Comparison of ENCODE assay signal across 14 cellular contexts in genomic region chr20:60132162-60132826, GRCh38.
DNase-seq lines count a peak whose midpoint lies in the region; ATAC-seq and TF ChIP-seq lines count a peak whose summit lies in the region.
"Had no signal": no experiment of that assay in that cellular context is flagged by ENCODE, and none has a peak within 500 bp of the region (broad histone marks: within the 10 kb centered on the region; RNA-seq: fewer than 3 reads in every experiment).

No MANE protein-coding gene starts in this region.

- no peaks in the 10 kb centered on the region for H3K9me3 Mint-ChIP-seq in type B pancreatic cell
- H3K9me3 Mint-ChIP-seq: H9 had no signal

- TF ChIP-seq CTCF in epithelial cell of esophagus (IDR thresholded peaks at IDR 0.05; ENCODE audit: insufficient read depth, low read depth, low read length, missing control alignments) (no peak), type B pancreatic cell (conservative IDR thresholded peaks at IDR 0.05) (no peak)

- no peak overlapping the region for H3K4me3 ChIP-seq in epithelial cell of esophagus (ENCODE audit: low read length)

- intact Hi-C loops in Right ventricle myocardium inferior (cut with DNase I) (no loop called here), cardiac septum (cut with DNase I) (no loop called here)

- TF ChIP-seq POLR2A in GM18505 (IDR thresholded peaks at IDR 0.05; ENCODE audit: borderline replicate concordance, extremely low read depth, insufficient read depth, insufficient read length), result no peak

- DNase-seq in Right ventricle myocardium inferior (ENCODE audit: missing footprints), result no peak
- DNase-seq in cardiac septum (ENCODE audit: low spot score), result no peak
- peak; percentile 37 for DNase-seq in M059J (ENCODE audit: low read depth)
- DNase-seq in epithelial cell of esophagus (ENCODE audit: low read depth), result peak; percentile 26
- DNase-seq in type B pancreatic cell (ENCODE audit: extremely low spot score, unreplicated experiment), result no peak
- no peak for DNase-seq in MV-4-11 (lab: John Stamatoyannopoulos, UW)
- DNase-seq in NCI-H187 (lab: John Stamatoyannopoulos, UW), result no peak
- DNase-seq: C1 segment of cervical spinal cord, H9, NCI-H1092, NCI-H146, NCI-H2081 treated with DMSO at 0.1 percent for 48 hours, NCI-H524 treated with DMSO at 0.1 percent for 48 hours had no signal

- no peaks in the 10 kb centered on the region for H3K4me1 Mint-ChIP-seq in type B pancreatic cell (ENCODE audit: unreplicated experiment)
- H3K4me1 Mint-ChIP-seq: H9 had no signal

- peaks cover 14% of the 10 kb centered on the region for H3K27me3 Mint-ChIP-seq in type B pancreatic cell

- ATAC-seq in Right ventricle myocardium inferior (peak; percentile 61), GM18505 (IDR thresholded peaks at IDR 0.05; ENCODE audit: unreplicated experiment) (no peak)

- H3K36me3 Mint-ChIP-seq in type B pancreatic cell, result no peaks in the 10 kb centered on the region

- no peak overlapping the region for H3K4me3 Mint-ChIP-seq in type B pancreatic cell
- H3K4me3 Mint-ChIP-seq: H9 had no signal

- peak overlapping the region; percentile 28 for H3K27ac Mint-ChIP-seq in type B pancreatic cell

Comparison
In these comparisons a context has a peak if more than half of its experiments do, and no peak if none do; other contexts are left out.
1. DNase-seq: peak in M059J (single experiment) and epithelial cell of esophagus (single experiment); none in Right ventricle myocardium inferior (single experiment), cardiac septum (single experiment), type B pancreatic cell (single experiment), MV-4-11 (single experiment) and NCI-H187 (0 of 2).